ENCODE assay signal across 18 cellular contexts in the genomic region with DNA sequence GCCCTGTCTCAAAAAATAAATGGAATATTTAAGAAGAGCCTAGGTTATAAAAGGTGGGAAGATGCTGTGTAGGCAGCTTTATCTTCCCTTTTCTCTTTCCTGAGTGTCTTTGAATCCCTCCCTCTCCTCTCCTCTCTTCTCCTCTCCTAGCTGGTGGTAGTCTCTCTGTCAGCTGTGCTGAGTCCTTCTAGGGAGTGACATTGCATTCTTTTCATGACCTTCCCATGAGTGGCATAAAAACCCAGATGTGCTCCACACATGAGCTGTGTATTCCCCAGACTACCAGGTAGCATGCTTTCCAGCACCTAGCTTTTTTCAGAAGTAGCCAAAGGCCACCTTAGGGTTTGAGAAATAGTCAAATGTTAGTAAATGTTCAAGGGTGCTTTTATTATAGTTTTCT.
"Had no signal": no experiment of that assay in that cellular context is flagged by ENCODE, and none has a peak within 500 bp of the region (broad histone marks: within the 10 kb centered on the region; RNA-seq: fewer than 3 reads in every experiment).

No MANE protein-coding gene starts in this region.

- DNase-seq: activated CD4-positive, alpha-beta memory T cell treated with anti-CD3 and anti-CD28 coated beads for 36 hours; activated CD4-positive, alpha-beta T cell treated with anti-CD3 and anti-CD28 coated beads for 1 hour; activated CD8-positive, alpha-beta memory T cell treated with anti-CD3 and anti-CD28 coated beads, Interleukin-2, amount 50 U/mL, for 4 hours; activated gamma-delta T cell treated with Interleukin-2 at 50 U/mL for 16 hours; activated naive CD8-positive, alpha-beta T cell treated with anti-CD3 and anti-CD28 coated beads for 36 hours; activated T-cell treated with anti-CD3 and anti-CD28 coated beads, Interleukin-2, amount 50 U/mL, for 72 hours; anterior cingulate cortex; colonic mucosa; pancreas; retina; spleen; stimulated activated CD4-positive, alpha-beta T cell treated with anti-CD3 and anti-CD28 coated beads, Interleukin-2, amount 100 ng/mL, for 24 hours; stimulated activated naive CD4-positive, alpha-beta T cell; substantia nigra; transverse colon had no signal

- H3K36me3 ChIP-seq: breast epithelium, colonic mucosa, pancreas, spleen, transverse colon had no signal

- H3K9me3 ChIP-seq: breast epithelium, colonic mucosa, pancreas, spleen, transverse colon had no signal

- H3K4me3 Mint-ChIP-seq: activated CD4-positive, alpha-beta memory T cell treated with anti-CD3 and anti-CD28 coated beads for 36 hours; activated naive CD8-positive, alpha-beta T cell treated with anti-CD3 and anti-CD28 coated beads for 36 hours; activated T-cell treated with anti-CD3 and anti-CD28 coated beads, Interleukin-2, amount 50 U/mL, for 72 hours; mesothelial cell of epicardium had no signal

- H3K27ac Mint-ChIP-seq: activated CD4-positive, alpha-beta memory T cell treated with anti-CD3 and anti-CD28 coated beads for 36 hours; activated naive CD8-positive, alpha-beta T cell treated with anti-CD3 and anti-CD28 coated beads for 36 hours; activated T-cell treated with anti-CD3 and anti-CD28 coated beads, Interleukin-2, amount 50 U/mL, for 72 hours; mesothelial cell of epicardium had no signal

- H3K9me3 Mint-ChIP-seq: activated CD4-positive, alpha-beta memory T cell treated with anti-CD3 and anti-CD28 coated beads for 36 hours; activated naive CD8-positive, alpha-beta T cell treated with anti-CD3 and anti-CD28 coated beads for 36 hours had no signal

- H3K36me3 Mint-ChIP-seq: activated CD4-positive, alpha-beta memory T cell treated with anti-CD3 and anti-CD28 coated beads for 36 hours had no signal

- H3K27me3 ChIP-seq: breast epithelium, colonic mucosa, pancreas, spleen, transverse colon had no signal

- H3K4me3 ChIP-seq: breast epithelium, colonic mucosa, pancreas, spleen, transverse colon had no signal

- H3K4me1 ChIP-seq: breast epithelium, colonic mucosa, pancreas had no signal

- FAIRE-seq: frontal cortex, pancreas had no signal

- ATAC-seq: activated T-cell treated with anti-CD3 and anti-CD28 coated beads, Interleukin-2, amount 50 U/mL, for 72 hours; pancreas had no signal

- H3K27ac ChIP-seq: breast epithelium, colonic mucosa, pancreas, spleen, transverse colon had no signal

- H3K27me3 Mint-ChIP-seq: activated CD4-positive, alpha-beta memory T cell treated with anti-CD3 and anti-CD28 coated beads for 36 hours had no signal
